1 cellular context compared by ENCODE assay signal in genomic region chr10:23350706-23351105, GRCh38. TPM values are rescaled to one million over a fixed set of nuclear protein-coding genes. Genes with fewer than 3 reads are reported as not detected.
"Had no signal": no experiment of that assay in that cellular context is flagged by ENCODE, and none has a peak within 500 bp of the region (broad histone marks: within the 10 kb centered on the region; RNA-seq: fewer than 3 reads in every experiment).

No MANE protein-coding gene starts in this region.

RNA-seq across cellular contexts. Expression of gene C10orf67, which starts 6.1 kb away (rescaled TPM):
- polyA plus RNA-seq: urinary bladder had no signal
